Comparison of ENCODE assay signal across 17 cellular contexts in the genomic region with DNA sequence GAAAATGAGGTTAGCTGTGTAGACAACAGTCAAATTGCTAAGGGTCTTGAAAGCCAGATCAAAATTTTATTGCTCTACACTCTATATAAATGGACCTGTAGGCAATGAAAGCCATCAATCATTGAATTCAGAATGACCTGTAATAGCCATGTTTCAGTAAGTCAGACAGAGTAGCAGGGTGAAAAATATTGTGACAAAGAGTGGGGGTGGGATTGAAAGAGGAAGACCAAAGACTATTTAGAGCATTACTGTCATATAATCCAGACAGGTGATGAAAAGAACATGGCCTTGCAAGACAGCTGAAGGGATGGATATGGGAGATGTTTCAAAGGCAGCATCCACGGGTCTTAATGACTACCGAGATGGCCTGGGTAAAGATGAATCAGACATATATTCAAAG. TPM values are rescaled to one million over a fixed set of nuclear protein-coding genes. Genes with fewer than 3 reads are reported as not detected.
DNase-seq lines count a peak whose midpoint lies in the region; ATAC-seq and TF ChIP-seq lines count a peak whose summit lies in the region.
"Had no signal": no experiment of that assay in that cellular context is flagged by ENCODE, and none has a peak within 500 bp of the region (broad histone marks: within the 10 kb centered on the region; RNA-seq: fewer than 3 reads in every experiment).

No MANE protein-coding gene starts in this region.

- TF ChIP-seq EP300 in neural cell (conservative IDR thresholded peaks at IDR 0.05; ENCODE audit: poor library complexity, severe bottlenecking): peak; percentile 71

- H3K9me3 Mint-ChIP-seq in activated naive CD8-positive, alpha-beta T cell (ENCODE audit: low read depth): peaks cover 1% of the 10 kb centered on the region
- H3K9me3 Mint-ChIP-seq in activated naive CD8-positive, alpha-beta T cell treated with anti-CD3 and anti-CD28 coated beads, Interleukin-2, amount 50 U/mL, for 24 hours: peaks cover under 1% of the 10 kb centered on the region
- H3K9me3 Mint-ChIP-seq in central memory CD8-positive, alpha-beta T cell: no peaks in the 10 kb centered on the region
- H3K9me3 Mint-ChIP-seq: CD8-positive, alpha-beta T cell; HFFc6 had no signal

- no peaks in the 10 kb centered on the region for H3K4me1 ChIP-seq in spleen
- H3K4me1 ChIP-seq: BLaER1 treated with 17β-estradiol and CSF1 and Interleukin-3, amounts not matched to agents 10 nM and 100 nM had no signal

- ATAC-seq in activated naive CD8-positive, alpha-beta T cell treated with anti-CD3 and anti-CD28 coated beads, Interleukin-2, amount 50 U/mL, for 24 hours: no peak
- no peak for ATAC-seq in central memory CD8-positive, alpha-beta T cell (replicated peaks; ENCODE audit: extremely low read depth, poor library complexity, severe bottlenecking)
- ATAC-seq: CD8-positive, alpha-beta T cell; HCT116; HepG2 had no signal

- H3K27me3 ChIP-seq in neural cell (ENCODE audit: insufficient read depth, low read depth, low read length): no peaks in the 10 kb centered on the region
- H3K27me3 ChIP-seq in spleen (replicated peaks in 1 of 7): no peaks in the 10 kb centered on the region
- H3K27me3 ChIP-seq: BLaER1 treated with 17β-estradiol and CSF1 and Interleukin-3, amounts not matched to agents 10 nM and 100 nM had no signal

- DNase-seq in activated naive CD8-positive, alpha-beta T cell treated with anti-CD3 and anti-CD28 coated beads, Interleukin-2, amount 50 U/mL, for 24 hours: no peak
- DNase-seq in central memory CD8-positive, alpha-beta T cell (ENCODE audit: low spot score in 2 of 2): no peak
- DNase-seq in NCI-H2107 (lab: John Stamatoyannopoulos, UW) (no peak), spleen (no peak)
- DNase-seq: Calu3; CD8-positive, alpha-beta T cell; DMS79 treated with DMSO at 0.1 percent for 48 hours; GF-D8; GOT3; H7; HFFc6 had no signal

- H3K9me2 ChIP-seq in neural cell (ENCODE audit: insufficient read depth, low read length): no peaks in the 10 kb centered on the region

- H2AFZ ChIP-seq in neural cell (ENCODE audit: low read depth, low read length): no peak overlapping the region

- H3K27ac ChIP-seq in neural cell (ENCODE audit: low read length): no peak overlapping the region
- no peak overlapping the region for H3K27ac ChIP-seq in spleen
- H3K27ac ChIP-seq: BLaER1 treated with 17β-estradiol and CSF1 and Interleukin-3, amounts not matched to agents 10 nM and 100 nM had no signal

- no peak overlapping the region for H3K4me3 Mint-ChIP-seq in activated naive CD8-positive, alpha-beta T cell
- no peak overlapping the region for H3K4me3 Mint-ChIP-seq in activated naive CD8-positive, alpha-beta T cell treated with anti-CD3 and anti-CD28 coated beads, Interleukin-2, amount 50 U/mL, for 24 hours
- no peak overlapping the region for H3K4me3 Mint-ChIP-seq in central memory CD8-positive, alpha-beta T cell
- H3K4me3 Mint-ChIP-seq: B cell; CD8-positive, alpha-beta T cell; HFFc6 had no signal

- TF ChIP-seq CTCF in neural cell (IDR thresholded peaks at IDR 0.05; ENCODE audit: poor library complexity, severe bottlenecking) (no peak), spleen (IDR thresholded peaks at IDR 0.05 in 8 of 11, conservative IDR thresholded peaks at IDR 0.05 in 3 of 11) (no peak)

- H3K27me3 Mint-ChIP-seq in activated naive CD8-positive, alpha-beta T cell: no peaks in the 10 kb centered on the region
- no peaks in the 10 kb centered on the region for H3K27me3 Mint-ChIP-seq in activated naive CD8-positive, alpha-beta T cell treated with anti-CD3 and anti-CD28 coated beads, Interleukin-2, amount 50 U/mL, for 24 hours
- H3K27me3 Mint-ChIP-seq in central memory CD8-positive, alpha-beta T cell: no peaks in the 10 kb centered on the region
- H3K27me3 Mint-ChIP-seq: B cell had no signal

- TF ChIP-seq POLR2A in spleen (IDR thresholded peaks at IDR 0.05): no peak

- H3K4me3 ChIP-seq in neural cell (ENCODE audit: low read length) (no peak overlapping the region), spleen (no peak overlapping the region)
- H3K4me3 ChIP-seq: BLaER1 treated with 17β-estradiol and CSF1 and Interleukin-3, amounts not matched to agents 10 nM and 100 nM had no signal

- intact Hi-C loops in spleen (cut with DNase I; ENCODE audit: low total_unique reads): no loop called here

- H3K9me3 ChIP-seq in neural cell (ENCODE audit: low read length): no peaks in the 10 kb centered on the region
- H3K9me3 ChIP-seq in spleen: peaks cover 0 to 6% (median 2%) of the 10 kb centered on the region in 8 donors

- no peak overlapping the region for H3K4me2 ChIP-seq in neural cell (ENCODE audit: low read length)
- H3K4me2 ChIP-seq: BLaER1 treated with 17β-estradiol and CSF1 and Interleukin-3, amounts not matched to agents 10 nM and 100 nM had no signal

- WGBS in spleen, 5 donors: 93 to 100% (median 97%) methylated on average over 2 of the region's 2 CpGs

- H3K36me3 ChIP-seq in neural cell (ENCODE audit: insufficient read depth, low read length) (no peaks in the 10 kb centered on the region), spleen (peaks cover 0 to 30% (median under 1%) of the 10 kb centered on the region in 6 donors)

- TF ChIP-seq RAD21 in neural cell (conservative IDR thresholded peaks at IDR 0.05): no peak

- H3F3A ChIP-seq in neural cell (ENCODE audit: insufficient read depth, low read length, poor library complexity, severe bottlenecking): no peaks in the 10 kb centered on the region

- no peak overlapping the region for H3K9ac ChIP-seq in neural cell (ENCODE audit: low read length)
- H3K9ac ChIP-seq: BLaER1 treated with 17β-estradiol and CSF1 and Interleukin-3, amounts not matched to agents 10 nM and 100 nM had no signal

- H3K79me2 ChIP-seq in neural cell (replicated peaks; ENCODE audit: insufficient read depth, low read length): no peaks in the 10 kb centered on the region

- H4K20me1 ChIP-seq in neural cell (ENCODE audit: insufficient read depth): no peaks in the 10 kb centered on the region
- H4K20me1 ChIP-seq: BLaER1 treated with 17β-estradiol and CSF1 and Interleukin-3, amounts not matched to agents 10 nM and 100 nM had no signal

- peak overlapping the region; percentile 51 for H3K27ac Mint-ChIP-seq in activated naive CD8-positive, alpha-beta T cell
- no peak overlapping the region for H3K27ac Mint-ChIP-seq in activated naive CD8-positive, alpha-beta T cell treated with anti-CD3 and anti-CD28 coated beads, Interleukin-2, amount 50 U/mL, for 24 hours
- peak overlapping the region; percentile 1 for H3K27ac Mint-ChIP-seq in central memory CD8-positive, alpha-beta T cell (ENCODE audit: low read depth)
- H3K27ac Mint-ChIP-seq: B cell; CD8-positive, alpha-beta T cell; HFFc6 had no signal

- peaks cover 21% of the 10 kb centered on the region for H3K36me3 Mint-ChIP-seq in activated naive CD8-positive, alpha-beta T cell
- H3K36me3 Mint-ChIP-seq in activated naive CD8-positive, alpha-beta T cell treated with anti-CD3 and anti-CD28 coated beads, Interleukin-2, amount 50 U/mL, for 24 hours (ENCODE audit: low read depth): peaks cover 7% of the 10 kb centered on the region
- no peaks in the 10 kb centered on the region for H3K36me3 Mint-ChIP-seq in central memory CD8-positive, alpha-beta T cell (ENCODE audit: insufficient read depth)

- H3K4me1 Mint-ChIP-seq in activated naive CD8-positive, alpha-beta T cell (ENCODE audit: low read depth): peaks cover 26% of the 10 kb centered on the region
- H3K4me1 Mint-ChIP-seq in activated naive CD8-positive, alpha-beta T cell treated with anti-CD3 and anti-CD28 coated beads, Interleukin-2, amount 50 U/mL, for 24 hours: peaks cover 30% of the 10 kb centered on the region
- peaks cover 18% of the 10 kb centered on the region for H3K4me1 Mint-ChIP-seq in central memory CD8-positive, alpha-beta T cell

TF ChIP-seq in neural cell, 6 proteins besides CTCF, POLR2A, EP300 and RAD21:
- TF ChIP-seq, protein P1, sequence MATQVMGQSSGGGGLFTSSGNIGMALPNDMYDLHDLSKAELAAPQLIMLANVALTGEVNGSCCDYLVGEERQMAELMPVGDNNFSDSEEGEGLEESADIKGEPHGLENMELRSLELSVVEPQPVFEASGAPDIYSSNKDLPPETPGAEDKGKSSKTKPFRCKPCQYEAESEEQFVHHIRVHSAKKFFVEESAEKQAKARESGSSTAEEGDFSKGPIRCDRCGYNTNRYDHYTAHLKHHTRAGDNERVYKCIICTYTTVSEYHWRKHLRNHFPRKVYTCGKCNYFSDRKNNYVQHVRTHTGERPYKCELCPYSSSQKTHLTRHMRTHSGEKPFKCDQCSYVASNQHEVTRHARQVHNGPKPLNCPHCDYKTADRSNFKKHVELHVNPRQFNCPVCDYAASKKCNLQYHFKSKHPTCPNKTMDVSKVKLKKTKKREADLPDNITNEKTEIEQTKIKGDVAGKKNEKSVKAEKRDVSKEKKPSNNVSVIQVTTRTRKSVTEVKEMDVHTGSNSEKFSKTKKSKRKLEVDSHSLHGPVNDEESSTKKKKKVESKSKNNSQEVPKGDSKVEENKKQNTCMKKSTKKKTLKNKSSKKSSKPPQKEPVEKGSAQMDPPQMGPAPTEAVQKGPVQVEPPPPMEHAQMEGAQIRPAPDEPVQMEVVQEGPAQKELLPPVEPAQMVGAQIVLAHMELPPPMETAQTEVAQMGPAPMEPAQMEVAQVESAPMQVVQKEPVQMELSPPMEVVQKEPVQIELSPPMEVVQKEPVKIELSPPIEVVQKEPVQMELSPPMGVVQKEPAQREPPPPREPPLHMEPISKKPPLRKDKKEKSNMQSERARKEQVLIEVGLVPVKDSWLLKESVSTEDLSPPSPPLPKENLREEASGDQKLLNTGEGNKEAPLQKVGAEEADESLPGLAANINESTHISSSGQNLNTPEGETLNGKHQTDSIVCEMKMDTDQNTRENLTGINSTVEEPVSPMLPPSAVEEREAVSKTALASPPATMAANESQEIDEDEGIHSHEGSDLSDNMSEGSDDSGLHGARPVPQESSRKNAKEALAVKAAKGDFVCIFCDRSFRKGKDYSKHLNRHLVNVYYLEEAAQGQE (IDR thresholded peaks at IDR 0.05; ENCODE audit: borderline replicate concordance): no peak
- TF ChIP-seq MXI1 (conservative IDR thresholded peaks at IDR 0.05; ENCODE audit: poor library complexity, severe bottlenecking): no peak
- TF ChIP-seq TAF1 (IDR thresholded peaks at IDR 0.05; ENCODE audit: low read depth): no peak
- peak; percentile 74 for TF ChIP-seq POLR2AphosphoS5 (IDR thresholded peaks at IDR 0.05)
TF ChIP-seq in neural cell: peak in this region for 1.

RNA-seq across cellular contexts. Expression of a gene that starts 22.2 kb away (rescaled TPM):
- polyA plus RNA-seq in neural cell (59.0 and 70.7 TPM in 2 replicates), spleen (10 to 100 TPM; 26.2 to 34.8 (median 31.8) TPM)
- 53.5 and 62.6 TPM in 2 replicates for polyA minus RNA-seq in neural cell
- 10 to 100 TPM; 34.8 to 48.9 (median 40.3) TPM for total RNA-seq in spleen
